18 cellular contexts compared by ENCODE assay signal in genomic region chrX:118614150-118614549, GRCh38.
A peak's percentile ranks its signal among the peaks of the same experiment; 100 is the strongest.
DNase-seq lines count a peak whose midpoint lies in the region; ATAC-seq, FAIRE-seq and TF ChIP-seq lines count a peak whose summit lies in the region.
"Had no signal": no experiment of that assay in that cellular context is flagged by ENCODE, and none has a peak within 500 bp of the region (broad histone marks: within the 10 kb centered on the region; RNA-seq: fewer than 3 reads in every experiment).

No MANE protein-coding gene starts in this region.

- H3K4me2 ChIP-seq in GM12878 (ENCODE audit: control insufficient read depth, insufficient read depth): no peak overlapping the region

- TF ChIP-seq CTCF in CD8-positive, alpha-beta T cell (IDR thresholded peaks at IDR 0.05): no peak
- no peak for TF ChIP-seq CTCF in GM12878 (IDR thresholded peaks at IDR 0.05 in 2 of 3, conservative IDR thresholded peaks at IDR 0.05 in 1 of 3; ENCODE audit: control insufficient read depth in 2 of 3, extremely low read depth in 1 of 3, insufficient read depth in 1 of 3, low read depth in 3 of 3, low read length in 3 of 3)

- no peaks in the 10 kb centered on the region for H3K9me3 Mint-ChIP-seq in CD8-positive, alpha-beta T cell
- H3K9me3 Mint-ChIP-seq: T-helper 1 cell treated with Interleukin-12 subunit alpha and Interleukin-12 subunit beta and Interleukin-4 antibody, amounts not matched to agents 30 μg/mL and 1 μg/mL, for 36 hours had no signal

- H4K20me1 ChIP-seq in GM12878 (ENCODE audit: control insufficient read depth, insufficient read depth): no peaks in the 10 kb centered on the region

- TF ChIP-seq POLR2A in GM12878 (IDR thresholded peaks at IDR 0.05; ENCODE audit: low read depth, low read length): no peak

- H3K4me1 ChIP-seq in CD8-positive, alpha-beta T cell (ENCODE audit: insufficient read depth, low read length): no peaks in the 10 kb centered on the region
- H3K4me1 ChIP-seq in GM12878 (ENCODE audit: control insufficient read depth, insufficient read depth, low read length): no peaks in the 10 kb centered on the region
- no peaks in the 10 kb centered on the region for H3K4me1 ChIP-seq in right cardiac atrium (ENCODE audit: control insufficient read depth, insufficient read depth, low read length)
- H3K4me1 ChIP-seq: HAP-1, thyroid gland had no signal

- peaks cover 41% of the 10 kb centered on the region for H3K36me3 ChIP-seq in CD8-positive, alpha-beta T cell (ENCODE audit: insufficient read depth, low read length)
- peaks cover 0 to 2% of the 10 kb centered on the region in 2 experiments; a peak in 1 of 4 replicates for H3K36me3 ChIP-seq in GM12878 (ENCODE audit: control insufficient read depth in 2 of 2, insufficient read depth in 2 of 2, low read length in 1 of 2)
- H3K36me3 ChIP-seq: HAP-1 had no signal

- WGBS in GM12878 (ENCODE audit: insufficient coverage, insufficient replicate concordance, low lambda C conversion rate, missing lambda C conversion rate): 4% methylated on average over 1 of the region's 1 CpG
- 62% methylated on average over 1 of the region's 1 CpG for WGBS in right cardiac atrium

- H3K36me3 Mint-ChIP-seq in CD8-positive, alpha-beta T cell: peaks cover 72% of the 10 kb centered on the region

- H3K79me2 ChIP-seq in GM12878 (ENCODE audit: control insufficient read depth, insufficient read depth, low read length): no peaks in the 10 kb centered on the region

- no peaks in the 10 kb centered on the region for H3K27me3 ChIP-seq in CD8-positive, alpha-beta T cell (ENCODE audit: insufficient read depth, low read length)
- H3K27me3 ChIP-seq in GM12878 (replicated peaks in 1 of 2; ENCODE audit: control insufficient read depth in 2 of 2, insufficient read depth in 2 of 2, low read length in 1 of 2) (no peaks in the 10 kb centered on the region), right cardiac atrium (ENCODE audit: control insufficient read depth, insufficient read depth) (no peaks in the 10 kb centered on the region)
- H3K27me3 ChIP-seq: thyroid gland had no signal

- no peak for TF ChIP-seq EP300 in GM12878 (IDR thresholded peaks at IDR 0.05; ENCODE audit: borderline replicate concordance in 1 of 2, control insufficient read depth in 1 of 2, low read depth in 2 of 2, low read length in 2 of 2)

- peak overlapping the region; percentile 37 for H3K27ac Mint-ChIP-seq in CD8-positive, alpha-beta T cell

- no peak for DNase-seq in CD8-positive, alpha-beta T cell
- DNase-seq in NOMO-1 treated with dmso at 0.1 percent for 144 hours (lab: John Stamatoyannopoulos, UW; ENCODE audit: unreplicated experiment) (peak; percentile 28), GM12878 (ENCODE audit: low read depth, low spot score) (no peak), NCI-H2227 treated with DMSO at 0.1 percent for 48 hours (lab: John Stamatoyannopoulos, UW) (no peak), NCI-H1417 treated with DMSO at 0.1 percent for 48 hours (lab: John Stamatoyannopoulos, UW) (no peak), right cardiac atrium (no peak), NCI-H524 treated with DMSO at 0.1 percent for 48 hours (lab: John Stamatoyannopoulos, UW) (no peak)
- DNase-seq: COR-L47; NCI-H2029; stimulated activated CD4-positive, alpha-beta T cell treated with anti-CD3 and anti-CD28 coated beads, Interleukin-12 subunit alpha, Interleukin-12 subunit beta, amount 100 ng/mL, for 4 hours; thyroid gland had no signal

- SMC1A ChIA-PET in GM12878 (lab: Charles Lee; ENCODE audit: uncharacterized antibody, unreplicated experiment): interaction anchor here (0.9 to 1.8 kb wide), 6 partner anchors 10 to 177 kb away, joined by 3 to 7 read pairs (median 4); no protein-coding TSS in a partner anchor

- no peak overlapping the region for H2AFZ ChIP-seq in GM12878 (ENCODE audit: control insufficient read depth, low read depth, low read length)

- H3K9ac ChIP-seq in GM12878 (ENCODE audit: control insufficient read depth, insufficient read depth, low read length): no peak overlapping the region

- in situ Hi-C loops in GM12878 (cut with MboI): no loop called here

- peaks cover 3% of the 10 kb centered on the region for H3K4me1 Mint-ChIP-seq in CD8-positive, alpha-beta T cell (ENCODE audit: low read depth)

- no TSS peak for BruUV-seq in GM12878 (replicated peaks; lab: Mats Ljungman, UMichigan)

- intact Hi-C loops in CD8-positive, alpha-beta T cell (cut with DNase I, micrococcal nuclease): no loop called here
- intact Hi-C loops in GM12878 (cut with micrococcal nuclease; ENCODE audit: unreplicated experiment): no loop called here
- intact Hi-C loops in right cardiac atrium (cut with DNase I): no loop called here

- H3K4me3 Mint-ChIP-seq in CD8-positive, alpha-beta T cell: no peak overlapping the region
- H3K4me3 Mint-ChIP-seq: T-helper 1 cell treated with Interleukin-12 subunit alpha and Interleukin-12 subunit beta and Interleukin-4 antibody, amounts not matched to agents 30 μg/mL and 1 μg/mL, for 36 hours had no signal

- RAD21 ChIA-PET in GM12878 (lab: Charles Lee; ENCODE audit: unreplicated experiment): interaction anchor here (0.9 to 1.3 kb wide), 4 partner anchors 12 to 450 kb away, joined by 3 to 8 read pairs (median 4); no protein-coding TSS in a partner anchor

- TF ChIP-seq RAD21 in GM12878 (IDR thresholded peaks at IDR 0.05; ENCODE audit: insufficient read depth, low read depth, low read length): no peak

- no peak overlapping the region for H3K27ac ChIP-seq in CD8-positive, alpha-beta T cell (ENCODE audit: low read depth, low read length)
- H3K27ac ChIP-seq in GM12878 (ENCODE audit: control insufficient read depth, insufficient read depth) (no peak overlapping the region), right cardiac atrium (ENCODE audit: low read length) (no peak overlapping the region)
- H3K27ac ChIP-seq: thyroid gland had no signal

- CTCF ChIA-PET in CD8-positive, alpha-beta T cell (lab: Charles Lee): interaction anchor here (0.6 kb wide), 1 partner anchor 12 kb away, joined by 4 read pairs; no protein-coding TSS in a partner anchor
- CTCF ChIA-PET in GM12878 (lab: Yijun Ruan, JAX): interaction anchor here (1.0 to 7.4 kb wide), 5 partner anchors 9 to 194 kb away, joined by 3 to 62 read pairs (median 4); no protein-coding TSS in a partner anchor

- peak; percentile 7 for FAIRE-seq in GM12878 (lab: Jason Lieb, UNC)
- FAIRE-seq: bronchial epithelial cell, endothelial cell of umbilical vein, HepG2 had no signal

- no peak for ATAC-seq in CD8-positive, alpha-beta T cell
- peak; percentile 69 for ATAC-seq in GM19351 (IDR thresholded peaks at IDR 0.05; ENCODE audit: unreplicated experiment)
- peak; percentile 74 for ATAC-seq in GM12878
- no peak for ATAC-seq in right cardiac atrium
- ATAC-seq: activated CD4-positive, CD25-positive, alpha-beta regulatory T cell treated with anti-CD3 and anti-CD28 coated beads, Interleukin-2, amount 50 U/mL, for 24 hours; HepG2 had no signal

- no peaks in the 10 kb centered on the region for H3K9me3 ChIP-seq in CD8-positive, alpha-beta T cell (ENCODE audit: low read length)
- no peaks in the 10 kb centered on the region for H3K9me3 ChIP-seq in GM12878 (replicated peaks; ENCODE audit: control insufficient read depth, insufficient read depth, low read length)
- no peaks in the 10 kb centered on the region for H3K9me3 ChIP-seq in right cardiac atrium (ENCODE audit: control insufficient read depth, low read length)
- H3K9me3 ChIP-seq: HAP-1, thyroid gland had no signal

- POLR2A ChIA-PET in CD8-positive, alpha-beta T cell (lab: Charles Lee): no interaction called here
- POLR2A ChIA-PET in GM12878 (lab: Charles Lee): no interaction called here

- no peak overlapping the region for H3K4me3 ChIP-seq in CD8-positive, alpha-beta T cell (ENCODE audit: low read depth, low read length)
- H3K4me3 ChIP-seq in GM12878 (no peak overlapping the region), right cardiac atrium (ENCODE audit: low read length) (no peak overlapping the region)
- H3K4me3 ChIP-seq: HAP-1, thyroid gland had no signal

- H3K27me3 Mint-ChIP-seq in CD8-positive, alpha-beta T cell (ENCODE audit: low read depth): no peaks in the 10 kb centered on the region

TF ChIP-seq in GM12878, 131 proteins besides CTCF, POLR2A, EP300 and RAD21:
- no peak for TF ChIP-seq TCF7 (IDR thresholded peaks at IDR 0.05; ENCODE audit: borderline replicate concordance)
- peak; percentile 41; the same call in 1 of the 2 replicates for TF ChIP-seq IKZF1 (conservative IDR thresholded peaks at IDR 0.05)
- TF ChIP-seq NRF1 (conservative IDR thresholded peaks at IDR 0.05; ENCODE audit: low read depth, low read length): no peak
- no peak for TF ChIP-seq FOS (IDR thresholded peaks at IDR 0.05; ENCODE audit: borderline replicate concordance, extremely low read depth, insufficient read length)
- TF ChIP-seq DPF2 (IDR thresholded peaks at IDR 0.05): 0 out of 2 replicates have a peak, but pooled peaks have one; percentile 31
- peak; percentile 91 for TF ChIP-seq SPI1 (IDR thresholded peaks at IDR 0.05; ENCODE audit: borderline replicate concordance, insufficient read depth, low read depth, low read length)
- TF ChIP-seq KDM1A (IDR thresholded peaks at IDR 0.05; ENCODE audit: borderline replicate concordance): no peak
- TF ChIP-seq KLF5 (IDR thresholded peaks at IDR 0.05; ENCODE audit: partially characterized antibody): no peak
- TF ChIP-seq CREB1 (IDR thresholded peaks at IDR 0.05; ENCODE audit: low read depth): no peak
- TF ChIP-seq RUNX3 (IDR thresholded peaks at IDR 0.05; ENCODE audit: low read length): peak; percentile 49; the same call in 1 of the 2 replicates
- no peak for TF ChIP-seq BCL3 (IDR thresholded peaks at IDR 0.05; ENCODE audit: borderline replicate concordance, insufficient read depth, low read depth, low read length, poor library complexity, severe bottlenecking)
- no peak for TF ChIP-seq SMC3 (IDR thresholded peaks at IDR 0.05; ENCODE audit: borderline replicate concordance, low read length)
- TF ChIP-seq CEBPB (IDR thresholded peaks at IDR 0.05; ENCODE audit: borderline replicate concordance in 1 of 2, low read depth in 2 of 2, low read length in 2 of 2): no peak
- peak; percentile 53 to 63; a peak in 3 of 4 replicates for TF ChIP-seq IKZF2 (IDR thresholded peaks at IDR 0.05)

Comparison
In these comparisons a context has a peak if more than half of its experiments do, and no peak if none do; other contexts are left out.
1. ATAC-seq: peak in GM19351 (single experiment) and GM12878 (single experiment); none in CD8-positive, alpha-beta T cell (single experiment) and right cardiac atrium (0 of 2).